Comparison of ENCODE assay signal across 8 cellular contexts in the genomic region with DNA sequence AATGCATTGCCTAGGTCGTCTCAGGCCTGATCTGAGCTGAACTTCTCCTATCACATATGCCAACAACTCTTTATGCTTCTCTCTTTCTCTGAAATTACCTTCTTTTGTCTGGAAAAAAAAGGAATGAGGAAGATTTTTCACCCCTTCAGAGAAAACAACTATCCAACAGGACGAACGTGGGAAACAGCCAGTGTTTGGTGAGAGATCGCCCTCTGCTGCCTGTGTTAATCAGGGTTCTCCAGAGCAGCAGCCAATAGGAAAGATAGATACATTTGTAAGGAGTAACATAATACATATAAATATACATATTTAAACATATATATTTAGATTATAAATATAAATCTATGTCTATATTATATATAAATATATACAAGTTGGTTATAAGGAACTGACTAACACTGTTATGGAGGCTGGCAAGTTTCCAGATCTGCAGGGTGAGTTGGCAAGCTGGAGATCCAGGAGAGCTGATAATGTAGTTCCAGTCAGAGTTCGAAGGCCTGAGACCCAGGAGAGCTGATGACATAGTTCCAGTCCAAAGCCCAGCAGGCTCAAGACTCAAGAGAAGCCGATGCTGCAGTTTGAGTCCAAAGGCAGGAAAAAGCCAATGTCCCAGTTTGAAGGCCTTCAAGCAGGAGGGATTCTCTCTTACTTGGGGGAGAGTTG. TPM values are rescaled to one million over a fixed set of nuclear protein-coding genes. Genes with fewer than 3 reads are reported as not detected.
DNase-seq lines count a peak whose midpoint lies in the region.

No MANE protein-coding gene starts in this region.

- no peak overlapping the region for H4K5ac ChIP-seq in mesendoderm (ENCODE audit: low read length)

- no peaks in the 10 kb centered on the region for H3K27me3 ChIP-seq in mesendoderm (ENCODE audit: insufficient read depth, low read length, poor library complexity)

- no peaks in the 10 kb centered on the region for H3K4me1 ChIP-seq in mesendoderm (ENCODE audit: control insufficient read depth, low read depth, low read length)

- in situ Hi-C loops in T47D (cut with HindIII; ENCODE audit: low pct_unique_long_range_greater_than_20kb, low sequenced_read_pairs) = no loop called here

- H3K4me3 ChIP-seq in mesendoderm (ENCODE audit: low read length) = no peak overlapping the region

- DNase-seq in NCI-H345 treated with DMSO at 0.1 percent for 48 hours (lab: John Stamatoyannopoulos, UW; ENCODE audit: unreplicated experiment) (peak; percentile 2), NCI-H345 (lab: John Stamatoyannopoulos, UW) (no peak), NCI-H1105 treated with DMSO at 0.1 percent for 48 hours (lab: John Stamatoyannopoulos, UW) (peak; percentile 54), T47D (ENCODE audit: low read depth in 1 of 2, low spot score in 1 of 2) (peak; percentile 13 to 43), mesendoderm (peak; percentile 24), ecto neural progenitor cell (ENCODE audit: low spot score) (no peak), NCI-H1048 (lab: John Stamatoyannopoulos, UW) (no peak)
- DNase-seq in effector CD8-positive, alpha-beta T cell (lab: John Stamatoyannopoulos, UW) = no peak

- H3K27ac ChIP-seq in mesendoderm (ENCODE audit: low read depth, low read length) = no peak overlapping the region

- no peak overlapping the region for H3K4ac ChIP-seq in mesendoderm (ENCODE audit: low read depth, low read length)

- WGBS in mesendoderm (ENCODE audit: extremely low coverage, insufficient coverage, low lambda C conversion rate) = no CpG with 5 or more reads among the region's 6 CpGs

- H3K23ac ChIP-seq in mesendoderm (ENCODE audit: low read length) = no peak overlapping the region

- H2BK5ac ChIP-seq in mesendoderm (ENCODE audit: low read length) = no peak overlapping the region

- no peak overlapping the region for H3K18ac ChIP-seq in mesendoderm (ENCODE audit: low read length)

- H2AK5ac ChIP-seq in mesendoderm (ENCODE audit: low read length) = no peak overlapping the region

- no peak overlapping the region for H4K8ac ChIP-seq in mesendoderm (ENCODE audit: low read depth, low read length)

- no peak overlapping the region for H2BK120ac ChIP-seq in mesendoderm (ENCODE audit: low read depth, low read length)

- no peaks in the 10 kb centered on the region for H3K79me2 ChIP-seq in mesendoderm (ENCODE audit: control insufficient read depth, insufficient read depth, low read length)

- no peak overlapping the region for H3K9ac ChIP-seq in mesendoderm (ENCODE audit: low read length)

- H3K56ac ChIP-seq in mesendoderm (ENCODE audit: low read length) = no peak overlapping the region

- no peaks in the 10 kb centered on the region for H3K36me3 ChIP-seq in mesendoderm (ENCODE audit: control insufficient read depth, insufficient read depth, low read length)

- H3K79me1 ChIP-seq in mesendoderm (ENCODE audit: low read length) = no peaks in the 10 kb centered on the region

- H3K4me2 ChIP-seq in mesendoderm (ENCODE audit: low read length) = no peak overlapping the region

- H2BK15ac ChIP-seq in mesendoderm (replicated peaks; ENCODE audit: low read depth) = no peak overlapping the region

RNA-seq across cellular contexts. Expression of a gene that starts 13.3 kb away (rescaled TPM):
- polyA plus RNA-seq in mesendoderm (2013, experiment 1 of 2) = 46.6 TPM
- 46.8 TPM for polyA plus RNA-seq in mesendoderm (2013, experiment 2 of 2)

RNA-seq across cellular contexts. Expression of a gene that starts 13.7 kb away (rescaled TPM):
- polyA plus RNA-seq in mesendoderm (2013, experiment 1 of 2) = 43.8 TPM
- 43.9 TPM for polyA plus RNA-seq in mesendoderm (2013, experiment 2 of 2)

RNA-seq across cellular contexts. Expression of a gene that starts 47.7 kb away (rescaled TPM):
- not detected for polyA plus RNA-seq in mesendoderm (2013, experiment 1 of 2)
- polyA plus RNA-seq in mesendoderm (2013, experiment 2 of 2) = not detected

RNA-seq across cellular contexts. Expression of a gene that starts 58.2 kb away (rescaled TPM):
- not detected for polyA plus RNA-seq in mesendoderm (2013, experiment 1 of 2)
- polyA plus RNA-seq in mesendoderm (2013, experiment 2 of 2) = 0.06 TPM

Comparison
In these comparisons a context has a peak if more than half of its experiments do, and no peak if none do; other contexts are left out.
1. DNase-seq: peak in NCI-H345 treated with DMSO at 0.1 percent for 48 hours (single experiment), NCI-H1105 treated with DMSO at 0.1 percent for 48 hours (single experiment), T47D (2 of 2) and mesendoderm (single experiment); none in NCI-H345 (single experiment), ecto neural progenitor cell (single experiment), NCI-H1048 (single experiment) and effector CD8-positive, alpha-beta T cell (single experiment).